ENCODE assay signal across 41 cellular contexts in the genomic region with DNA sequence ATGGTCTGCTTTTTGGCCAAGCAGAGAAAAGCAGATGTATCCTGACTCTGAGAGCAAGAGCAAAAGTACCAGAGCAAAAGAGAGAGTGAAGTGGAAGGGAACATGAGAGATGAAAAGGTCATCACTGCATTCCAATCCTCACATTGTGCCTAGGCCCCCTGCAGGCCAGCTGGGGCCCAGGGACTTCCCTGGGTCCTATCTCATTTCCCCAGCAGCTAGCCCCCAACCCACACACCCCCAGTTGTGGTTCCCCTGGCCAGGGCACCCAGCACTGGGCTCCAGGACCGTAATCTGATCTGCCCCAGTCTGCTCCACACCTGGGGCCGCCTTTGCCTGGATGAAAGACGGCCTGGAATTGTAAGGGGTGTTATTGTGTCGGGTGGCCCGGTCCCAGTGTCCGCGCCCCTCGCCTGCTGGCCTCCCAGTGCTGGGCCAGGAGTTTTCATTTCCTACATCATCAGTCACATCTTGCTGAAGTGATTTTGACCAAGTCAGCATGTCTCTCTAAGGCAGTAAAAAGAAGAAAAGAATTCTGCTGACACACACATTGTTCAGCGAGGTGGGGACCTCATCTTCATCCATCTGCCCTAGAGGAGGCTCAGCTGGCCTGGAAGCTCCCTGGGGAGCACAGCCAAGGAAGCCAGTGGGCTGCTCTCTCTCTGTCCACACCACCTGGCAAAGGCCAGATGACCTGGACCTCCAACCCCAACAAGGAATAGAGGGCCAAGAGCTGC. TPM values are rescaled to one million over a fixed set of nuclear protein-coding genes. Genes with fewer than 3 reads are reported as not detected.
A peak's percentile ranks its signal among the peaks of the same experiment; 100 is the strongest.
DNase-seq lines count a peak whose midpoint lies in the region; ATAC-seq, FAIRE-seq and TF ChIP-seq lines count a peak whose summit lies in the region.
"Had no signal": no experiment of that assay in that cellular context is flagged by ENCODE, and none has a peak within 500 bp of the region (broad histone marks: within the 10 kb centered on the region; RNA-seq: fewer than 3 reads in every experiment).

No MANE protein-coding gene starts in this region.

- intact Hi-C loops in pancreas (cut with DNase I), result no loop called here

- H3F3A ChIP-seq in OCI-LY1 (ENCODE audit: insufficient read depth, low read length), result 0 out of 2 replicates have a peak, but pooled peaks cover 5% of the 10 kb centered on the region

- H3K4me1 Mint-ChIP-seq in WTC11, result peaks cover 46% of the 10 kb centered on the region
- H3K4me1 Mint-ChIP-seq: activated CD8-positive, alpha-beta memory T cell treated with anti-CD3 and anti-CD28 coated beads, Interleukin-2, amount 10 ng/mL, durations not matched to agents 7 days and 5 days; activated naive CD8-positive, alpha-beta T cell treated with anti-CD3 and anti-CD28 coated beads, Interleukin-2, amount 10 ng/mL, durations not matched to agents 7 days and 5 days had no signal

- H3K4me1 ChIP-seq in OCI-LY1 (ENCODE audit: insufficient read depth, low read length, severe bottlenecking) (peaks cover 84% of the 10 kb centered on the region), iPS-15b (ENCODE audit: control insufficient read depth, insufficient read depth, low read length) (peaks cover 20% of the 10 kb centered on the region), pancreas (no peaks in the 10 kb centered on the region)
- H3K4me1 ChIP-seq: lower lobe of right lung had no signal

- ATAC-seq in WTC11 (no peak), pancreas (no peak)
- ATAC-seq: activated CD4-positive, CD25-positive, alpha-beta regulatory T cell treated with anti-CD3 and anti-CD28 coated beads, Interleukin-2, amount 50 U/mL, for 24 hours; activated CD8-positive, alpha-beta memory T cell treated with anti-CD3 and anti-CD28 coated beads, Interleukin-2, amount 10 ng/mL, durations not matched to agents 7 days and 5 days; activated T-cell treated with anti-CD3 and anti-CD28 coated beads, Interleukin-2, amount 50 U/mL, for 4 hours; lower lobe of right lung; natural killer cell; stimulated activated naive B cell treated with anti-CD40 and anti-IgM and Interleukin-4, amounts not matched to agents 10 μg/mL and 1 μg/mL and 100 μg/mL, for 72 hours; T-helper 17 cell had no signal

- no peaks in the 10 kb centered on the region for H3K9me2 ChIP-seq in OCI-LY1 (ENCODE audit: low read depth, low read length)
- H3K9me2 ChIP-seq: SK-N-SH had no signal

- DNase-seq in DMS 273 (lab: John Stamatoyannopoulos, UW; ENCODE audit: unreplicated experiment) (peak; percentile 22), DMS 273 treated with DMSO at 0.1 percent for 48 hours (lab: John Stamatoyannopoulos, UW) (no peak), DMS114 treated with DMSO at 0.1 percent for 48 hours (lab: John Stamatoyannopoulos, UW; ENCODE audit: unreplicated experiment) (no peak), WTC11 (ENCODE audit: low spot score) (no peak), pancreas (no peak), SW480 (ENCODE audit: low spot score) (no peak)
- DNase-seq: activated CD4-positive, alpha-beta T cell treated with anti-CD3 and anti-CD28 coated beads, Interleukin-2, amount 50 U/mL, for 4 hours; activated CD8-positive, alpha-beta memory T cell treated with anti-CD3 and anti-CD28 coated beads, Interleukin-2, amount 10 ng/mL, durations not matched to agents 7 days and 5 days; activated gamma-delta T cell treated with Interleukin-2 at 50 U/mL for 16 hours; activated naive CD8-positive, alpha-beta T cell treated with anti-CD3 and anti-CD28 coated beads, Interleukin-2, amount 10 ng/mL, durations not matched to agents 7 days and 5 days; activated T-cell treated with anti-CD3 and anti-CD28 coated beads, Interleukin-2, amount 50 U/mL, for 4 hours; Calu3; caudate nucleus; HCEC 1CT; head of caudate nucleus; IMR-90; lower lobe of right lung; natural killer cell; NCI-H1092 treated with DMSO at 0.1 percent for 48 hours; NCI-H187 treated with DMSO at 0.1 percent for 48 hours; NCI-H2171; NCI-H510A; SK-N-SH; stimulated activated naive B cell treated with anti-CD40 and anti-IgM and Interleukin-4, amounts not matched to agents 10 μg/mL and 1 μg/mL and 100 μg/mL, for 72 hours; substantia nigra; T-helper 17 cell had no signal

- H3K4me3 Mint-ChIP-seq in WTC11, result no peak overlapping the region
- H3K4me3 Mint-ChIP-seq: activated CD8-positive, alpha-beta memory T cell treated with anti-CD3 and anti-CD28 coated beads, Interleukin-2, amount 10 ng/mL, durations not matched to agents 7 days and 5 days; activated naive CD8-positive, alpha-beta T cell treated with anti-CD3 and anti-CD28 coated beads, Interleukin-2, amount 10 ng/mL, durations not matched to agents 7 days and 5 days; activated T-cell treated with anti-CD3 and anti-CD28 coated beads, Interleukin-2, amount 50 U/mL, for 4 hours; natural killer cell; stimulated activated naive B cell treated with anti-CD40 and anti-IgM and Interleukin-4, amounts not matched to agents 10 μg/mL and 1 μg/mL and 100 μg/mL, for 72 hours; T-helper 17 cell had no signal

- H3K27ac Mint-ChIP-seq in WTC11, result no peak overlapping the region
- H3K27ac Mint-ChIP-seq: activated CD8-positive, alpha-beta memory T cell treated with anti-CD3 and anti-CD28 coated beads, Interleukin-2, amount 10 ng/mL, durations not matched to agents 7 days and 5 days; activated naive CD8-positive, alpha-beta T cell treated with anti-CD3 and anti-CD28 coated beads, Interleukin-2, amount 10 ng/mL, durations not matched to agents 7 days and 5 days; natural killer cell; stimulated activated naive B cell treated with anti-CD40 and anti-IgM and Interleukin-4, amounts not matched to agents 10 μg/mL and 1 μg/mL and 100 μg/mL, for 72 hours; T-helper 17 cell had no signal

- 69 to 74% methylated on average over 9 of the region's 9 CpGs for WGBS in pancreas, 2 donors

- CTCF ChIA-PET in WTC11 (lab: Charles Lee), result interaction anchor here (0.6 to 1.8 kb wide), 4 partner anchors 26 to 180 kb away, joined by 3 to 9 read pairs (median 3); no protein-coding TSS in a partner anchor

- H3K27ac ChIP-seq in OCI-LY1 (ENCODE audit: low read depth, low read length, poor library complexity, severe bottlenecking) (peak overlapping the region; percentile 99), pancreas (no peak overlapping the region)
- H3K27ac ChIP-seq: 22Rv1, coronary artery, lower lobe of right lung, upper lobe of left lung had no signal

- TF ChIP-seq CTCF in OCI-LY1 (IDR thresholded peaks at IDR 0.05; ENCODE audit: low read length) (peak; percentile 21; the same call in 1 of the 2 replicates), WTC11 (IDR thresholded peaks at IDR 0.05) (no peak), pancreas (IDR thresholded peaks at IDR 0.05) (no peak)

- H3K9me3 ChIP-seq in OCI-LY1 (ENCODE audit: low read length) (no peaks in the 10 kb centered on the region), iPS-15b (ENCODE audit: control insufficient read depth, insufficient read depth, low read length) (no peaks in the 10 kb centered on the region), pancreas (no peaks in the 10 kb centered on the region)
- H3K9me3 ChIP-seq: lower lobe of right lung, SK-N-SH, upper lobe of left lung had no signal

- H3K27me3 ChIP-seq in OCI-LY1 (ENCODE audit: insufficient read depth, low read length) (no peaks in the 10 kb centered on the region), iPS-15b (ENCODE audit: control insufficient read depth, insufficient read depth, low read length) (peaks cover 34% of the 10 kb centered on the region), pancreas (peaks cover 0 to 5% (median 0%) of the 10 kb centered on the region in 4 donors)

- H3K9ac ChIP-seq in OCI-LY1 (ENCODE audit: low read length), result peak overlapping the region; percentile 92; the same call in 1 of the 2 replicates
- H3K9ac ChIP-seq in iPS-15b (ENCODE audit: low read depth, low read length), result peak overlapping the region; percentile 24
- H3K9ac ChIP-seq: SK-N-SH had no signal

- POLR2A ChIA-PET in WTC11 (lab: Charles Lee), result no interaction called here

- no peaks in the 10 kb centered on the region for H4K20me1 ChIP-seq in OCI-LY1 (ENCODE audit: insufficient read depth, low read length)

- H2AFZ ChIP-seq in OCI-LY1 (ENCODE audit: low read length), result no peak overlapping the region

- peak overlapping the region; percentile 91; the same call in 1 of the 2 replicates for H3K4me2 ChIP-seq in OCI-LY1 (ENCODE audit: low read length)
- H3K4me2 ChIP-seq: SK-N-SH had no signal

- H3K9me3 Mint-ChIP-seq in WTC11, result no peaks in the 10 kb centered on the region
- H3K9me3 Mint-ChIP-seq: activated naive CD8-positive, alpha-beta T cell treated with anti-CD3 and anti-CD28 coated beads, Interleukin-2, amount 10 ng/mL, durations not matched to agents 7 days and 5 days; activated T-cell treated with anti-CD3 and anti-CD28 coated beads, Interleukin-2, amount 50 U/mL, for 4 hours; natural killer cell; stimulated activated naive B cell treated with anti-CD40 and anti-IgM and Interleukin-4, amounts not matched to agents 10 μg/mL and 1 μg/mL and 100 μg/mL, for 72 hours had no signal

- H3K36me3 ChIP-seq in OCI-LY1 (ENCODE audit: insufficient read depth, low read length) (peaks cover 6% of the 10 kb centered on the region), iPS-15b (ENCODE audit: control insufficient read depth, insufficient read depth, low read length) (no peaks in the 10 kb centered on the region), pancreas (no peaks in the 10 kb centered on the region)
- H3K36me3 ChIP-seq: lower lobe of right lung, upper lobe of left lung had no signal

- H3K36me3 Mint-ChIP-seq in WTC11, result no peaks in the 10 kb centered on the region
- H3K36me3 Mint-ChIP-seq: activated CD8-positive, alpha-beta memory T cell treated with anti-CD3 and anti-CD28 coated beads, Interleukin-2, amount 10 ng/mL, durations not matched to agents 7 days and 5 days; activated naive CD8-positive, alpha-beta T cell treated with anti-CD3 and anti-CD28 coated beads, Interleukin-2, amount 10 ng/mL, durations not matched to agents 7 days and 5 days; natural killer cell; stimulated activated naive B cell treated with anti-CD40 and anti-IgM and Interleukin-4, amounts not matched to agents 10 μg/mL and 1 μg/mL and 100 μg/mL, for 72 hours had no signal

- H3K4me3 ChIP-seq in OCI-LY1 (ENCODE audit: low read depth, low read length, poor library complexity, severe bottlenecking) (peak overlapping the region; percentile 87), iPS-15b (ENCODE audit: low read depth, low read length) (no peak overlapping the region), pancreas (no peak overlapping the region)
- H3K4me3 ChIP-seq: coronary artery, lower lobe of right lung, upper lobe of left lung had no signal

- peaks cover 52% of the 10 kb centered on the region for H3K27me3 Mint-ChIP-seq in WTC11 (ENCODE audit: low read depth)

- peaks cover 21% of the 10 kb centered on the region for H3K79me2 ChIP-seq in OCI-LY1 (ENCODE audit: insufficient read depth, low read length)

- no peak for FAIRE-seq in pancreas (lab: Jason Lieb, UNC)
- FAIRE-seq: GM12891, TTC549 had no signal

RNA-seq across cellular contexts. Expression of a gene that starts 3.9 kb away (rescaled TPM):
- total RNA-seq in WTC11 (2021), result 39.1 to 40.7 TPM (median 40.0 TPM) in 3 replicates
- 1 to 10 TPM in 1 of 6 donors, under 1 TPM in 5; 0.12 to 2.5 (median 0.39) TPM for total RNA-seq in pancreas
- polyA plus RNA-seq in pancreas, result under 1 TPM in 1 of 2 donors, not detected in 1; 0.33 TPM
- total RNA-seq: activated CD8-positive, alpha-beta memory T cell treated with anti-CD3 and anti-CD28 coated beads, Interleukin-2, amount 10 ng/mL, durations not matched to agents 7 days and 5 days; activated naive CD8-positive, alpha-beta T cell treated with anti-CD3 and anti-CD28 coated beads, Interleukin-2, amount 10 ng/mL, durations not matched to agents 7 days and 5 days; Calu3; fibroblast of villous mesenchyme; IMR-90; mononuclear cell; natural killer cell; osteocyte; T-helper 17 cell had no signal
- polyA plus RNA-seq: IMR-90, SK-N-SH had no signal

RNA-seq across cellular contexts. Expression of a gene that starts 59.2 kb away (rescaled TPM):
- total RNA-seq in WTC11 (2021), result not detected in 3 replicates
- not detected for total RNA-seq in pancreas
- not detected for polyA plus RNA-seq in pancreas
- total RNA-seq: activated CD8-positive, alpha-beta memory T cell treated with anti-CD3 and anti-CD28 coated beads, Interleukin-2, amount 10 ng/mL, durations not matched to agents 7 days and 5 days; activated naive CD8-positive, alpha-beta T cell treated with anti-CD3 and anti-CD28 coated beads, Interleukin-2, amount 10 ng/mL, durations not matched to agents 7 days and 5 days; activated T-cell treated with anti-CD3 and anti-CD28 coated beads, Interleukin-2, amount 50 U/mL, for 4 hours; Calu3; fibroblast of villous mesenchyme; IMR-90; kidney epithelial cell; lower lobe of right lung; mononuclear cell; natural killer cell; osteocyte; renal cortical epithelial cell; skeletal muscle tissue; T-helper 17 cell; upper lobe of left lung had no signal
- polyA plus RNA-seq: esophagus, IMR-90, SK-N-SH had no signal

Comparison
In these comparisons a context has a peak if more than half of its experiments do, and no peak if none do; other contexts are left out.
1. RNA of a gene that starts 3.9 kb away (total RNA-seq): 39.1 to 40.7 TPM in WTC11; 0.12 to 2.5 TPM in pancreas; every median in the first group is over 10 times any median in the second.